ENCODE assay signal across 13 cellular contexts in the genomic region with DNA sequence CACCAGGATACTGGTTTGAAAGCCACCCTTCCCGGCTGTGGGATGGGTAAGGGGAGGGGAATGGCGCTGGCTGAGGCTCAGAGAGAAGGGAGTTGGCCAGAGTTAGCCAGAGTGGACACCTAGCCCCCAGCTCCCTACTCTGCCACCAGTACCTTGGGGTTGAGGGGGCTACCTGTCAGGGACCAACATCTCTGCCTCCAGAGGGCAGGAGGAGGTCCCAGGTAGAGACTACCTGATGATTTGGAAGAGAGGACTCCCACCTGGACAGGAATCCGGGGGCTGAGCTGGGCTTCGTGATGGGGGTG. TPM values are rescaled to one million over a fixed set of nuclear protein-coding genes. Genes with fewer than 3 reads are reported as not detected.
DNase-seq lines count a peak whose midpoint lies in the region; ATAC-seq, FAIRE-seq and TF ChIP-seq lines count a peak whose summit lies in the region.
"Had no signal": no experiment of that assay in that cellular context is flagged by ENCODE, and none has a peak within 500 bp of the region (broad histone marks: within the 10 kb centered on the region; RNA-seq: fewer than 3 reads in every experiment).

No MANE protein-coding gene starts in this region.

- CTCF ChIA-PET in Caco-2 (lab: Charles Lee) (interaction anchor here (2.3 to 6.0 kb wide), 2 partner anchors 8 to 14 kb away, joined by 6 to 55 read pairs; no protein-coding TSS in a partner anchor), endothelial cell of umbilical vein (lab: Charles Lee) (interaction anchor here (1.8 kb wide), 1 partner anchor 19 kb away, joined by 6 read pairs; no protein-coding TSS in a partner anchor)

- H2BK120ac ChIP-seq in trophoblast cell (ENCODE audit: insufficient read depth, low read length, poor library complexity), result no peak overlapping the region

- H3K4ac ChIP-seq in trophoblast cell (ENCODE audit: low read depth, low read length), result no peak overlapping the region

- FAIRE-seq in endothelial cell of umbilical vein (lab: Jason Lieb, UNC), result no peak

- no peaks in the 10 kb centered on the region for H4K20me1 ChIP-seq in endothelial cell of umbilical vein (replicated peaks; ENCODE audit: control insufficient read depth, extremely low read depth, insufficient read depth, low read length)

- H3K4me2 ChIP-seq in endothelial cell of umbilical vein (ENCODE audit: insufficient read depth, low read length) (peak overlapping the region; percentile 2), trophoblast cell (ENCODE audit: low read length) (no peak overlapping the region)

- peak overlapping the region; percentile 9 for H4K91ac ChIP-seq in trophoblast cell (ENCODE audit: low read depth, low read length)

- H4K12ac ChIP-seq in trophoblast cell (ENCODE audit: low read depth, low read length), result no peak overlapping the region

- no peak overlapping the region for H3K14ac ChIP-seq in trophoblast cell (ENCODE audit: low read length)

- peak overlapping the region; percentile 25 for H2BK12ac ChIP-seq in trophoblast cell (ENCODE audit: low read length)

- no peaks in the 10 kb centered on the region for H3K9me3 Mint-ChIP-seq in Caco-2 (ENCODE audit: unreplicated experiment)

- H4K8ac ChIP-seq in trophoblast cell (ENCODE audit: low read depth, low read length), result no peak overlapping the region

- no peak overlapping the region for H2BK5ac ChIP-seq in trophoblast cell (ENCODE audit: low read depth, low read length, poor library complexity)

- no peaks in the 10 kb centered on the region for H3K9me3 ChIP-seq in Caco-2
- no peaks in the 10 kb centered on the region for H3K9me3 ChIP-seq in SK-N-MC (ENCODE audit: low read depth, low read length)
- H3K9me3 ChIP-seq in endothelial cell of umbilical vein (replicated peaks; ENCODE audit: control insufficient read depth, insufficient read depth, low read length), result no peaks in the 10 kb centered on the region
- H3K9me3 ChIP-seq in trophoblast cell (ENCODE audit: insufficient read depth, low read depth, low read length), result peaks cover 3% of the 10 kb centered on the region
- no peaks in the 10 kb centered on the region for H3K9me3 ChIP-seq in upper lobe of right lung
- H3K9me3 ChIP-seq: thyroid gland had no signal

- dilution Hi-C loops in endothelial cell of umbilical vein (cut with MboI; ENCODE audit: extremely low pct_ligation_motif_present, low sequenced_read_pairs), result no loop called here

- H3K4me3 Mint-ChIP-seq in Caco-2 (ENCODE audit: unreplicated experiment), result peak overlapping the region; percentile 71
- H3K4me3 Mint-ChIP-seq: CD4-positive, CD25-positive, alpha-beta regulatory T cell had no signal

- peaks cover 72% of the 10 kb centered on the region for H3K4me1 ChIP-seq in Caco-2
- H3K4me1 ChIP-seq in endothelial cell of umbilical vein (ENCODE audit: control insufficient read depth, extremely low read depth, insufficient read depth, low read length), result peaks cover 12% of the 10 kb centered on the region
- peaks cover 23 to 33% of the 10 kb centered on the region in 2 experiments for H3K4me1 ChIP-seq in trophoblast cell (ENCODE audit: control insufficient read depth in 1 of 2, insufficient read depth in 2 of 2, low read length in 2 of 2)
- H3K4me1 ChIP-seq in upper lobe of right lung, result peaks cover 4% of the 10 kb centered on the region

- WGBS in trophoblast cell (ENCODE audit: extremely low coverage, insufficient coverage, insufficient read length), result no CpG with 5 or more reads among the region's 4 CpGs

- intact Hi-C loops in Caco-2 (cut with micrococcal nuclease; ENCODE audit: unreplicated experiment), result loop anchor here (1.0 kb wide), 1 partner anchor 13 kb away; no protein-coding TSS in a partner anchor
- intact Hi-C loops in endothelial cell of umbilical vein (cut with micrococcal nuclease), result no loop called here
- intact Hi-C loops in upper lobe of right lung (cut with DNase I), result no loop called here

- no peaks in the 10 kb centered on the region for H3K27me3 ChIP-seq in Caco-2 (replicated peaks; ENCODE audit: control insufficient read depth, insufficient read depth, low read length)
- H3K27me3 ChIP-seq in endothelial cell of umbilical vein (ENCODE audit: control insufficient read depth in 2 of 2, insufficient read depth in 2 of 2, low read length in 2 of 2), result no peaks in the 10 kb centered on the region
- peaks cover 5% of the 10 kb centered on the region for H3K27me3 ChIP-seq in trophoblast cell (ENCODE audit: insufficient read depth, low read length)
- peaks cover 5% of the 10 kb centered on the region for H3K27me3 ChIP-seq in upper lobe of right lung
- H3K27me3 ChIP-seq: thyroid gland had no signal

- no peak overlapping the region for H2AK5ac ChIP-seq in trophoblast cell (ENCODE audit: low read length)

- DNase-seq in Caco-2 (no peak), SK-N-MC (ENCODE audit: low read depth, low spot score) (no peak), endothelial cell of umbilical vein (ENCODE audit: low read depth, low spot score) (no peak), trophoblast cell (no peak), upper lobe of right lung (no peak), NCI-H2029 treated with DMSO at 0.1 percent for 48 hours (lab: John Stamatoyannopoulos, UW) (no peak)
- DNase-seq: amniotic stem cell, midbrain, NCI-H510A, posterior cingulate gyrus, thyroid gland had no signal

- peaks cover 37% of the 10 kb centered on the region for H3K4me1 Mint-ChIP-seq in Caco-2 (ENCODE audit: low read depth, unreplicated experiment)

- H3K9me1 ChIP-seq in endothelial cell of umbilical vein (replicated peaks; ENCODE audit: control insufficient read depth, extremely low read depth, insufficient read depth, low read length), result no peaks in the 10 kb centered on the region

- H3K23ac ChIP-seq in trophoblast cell (ENCODE audit: low read length), result no peak overlapping the region

- no peaks in the 10 kb centered on the region for H3K27me3 Mint-ChIP-seq in Caco-2 (ENCODE audit: insufficient read depth, unreplicated experiment)

- H3K27ac Mint-ChIP-seq in Caco-2 (ENCODE audit: unreplicated experiment), result peak overlapping the region; percentile 94
- H3K27ac Mint-ChIP-seq: CD4-positive, CD25-positive, alpha-beta regulatory T cell had no signal

- no peak overlapping the region for H2AFZ ChIP-seq in endothelial cell of umbilical vein (ENCODE audit: low read depth, low read length)
- H2AFZ ChIP-seq in trophoblast cell (ENCODE audit: insufficient read depth, low read length, poor library complexity), result no peak overlapping the region

- no peaks in the 10 kb centered on the region for H3K79me2 ChIP-seq in endothelial cell of umbilical vein (ENCODE audit: control insufficient read depth, insufficient read depth, low read length)
- H3K79me2 ChIP-seq in trophoblast cell (ENCODE audit: control insufficient read depth, insufficient read depth, low read length, poor library complexity), result peaks cover 2% of the 10 kb centered on the region

- H3K4me3 ChIP-seq in Caco-2 (ENCODE audit: low read depth, low read length) (peak overlapping the region; percentile 18; the same call in 1 of the 2 replicates), SK-N-MC (no peak overlapping the region), endothelial cell of umbilical vein (replicated peaks in 1 of 3; ENCODE audit: insufficient read depth in 1 of 3, low read depth in 1 of 3, low read length in 3 of 3) (no peak overlapping the region), trophoblast cell (ENCODE audit: low read depth, low read length) (no peak overlapping the region), upper lobe of right lung (no peak overlapping the region)
- H3K4me3 ChIP-seq: thyroid gland had no signal

- no peak overlapping the region for H3K18ac ChIP-seq in trophoblast cell (ENCODE audit: low read length)

- peaks cover 42% of the 10 kb centered on the region for H3K36me3 Mint-ChIP-seq in Caco-2 (ENCODE audit: insufficient read depth, unreplicated experiment)

- H3K79me1 ChIP-seq in trophoblast cell (ENCODE audit: low read length), result peaks cover 10% of the 10 kb centered on the region

- no peak for TF ChIP-seq POLR2A in endothelial cell of umbilical vein (IDR thresholded peaks at IDR 0.05; ENCODE audit: low read depth, low read length)

- TF ChIP-seq CTCF in Caco-2 (IDR thresholded peaks at IDR 0.05; ENCODE audit: insufficient read depth in 1 of 2, low read depth in 1 of 2, low read length in 1 of 2, severe bottlenecking in 1 of 2, unreplicated experiment in 1 of 2) (no peak), endothelial cell of umbilical vein (IDR thresholded peaks at IDR 0.05; ENCODE audit: extremely low read depth in 1 of 2, insufficient read depth in 1 of 2, low read depth in 1 of 2, low read length in 2 of 2) (no peak), upper lobe of right lung (IDR thresholded peaks at IDR 0.05) (no peak)

- no TSS peak for BruUV-seq in Caco-2 (replicated peaks; lab: Mats Ljungman, UMichigan)
- no TSS peak for BruUV-seq in endothelial cell of umbilical vein (replicated peaks; lab: Mats Ljungman, UMichigan)

- peak overlapping the region; percentile 73 for H3K27ac ChIP-seq in SK-N-MC
- no peak overlapping the region for H3K27ac ChIP-seq in endothelial cell of umbilical vein (ENCODE audit: insufficient read depth, low read depth, low read length)
- no peak overlapping the region for H3K27ac ChIP-seq in trophoblast cell (ENCODE audit: low read depth, low read length)
- H3K27ac ChIP-seq in upper lobe of right lung, result no peak overlapping the region
- H3K27ac ChIP-seq: thyroid gland had no signal

- POLR2A ChIA-PET in Caco-2 (lab: Charles Lee) (no interaction called here), endothelial cell of umbilical vein (lab: Charles Lee) (no interaction called here)

- no peaks in the 10 kb centered on the region; the same call in 1 of the 2 replicates for H3K36me3 ChIP-seq in Caco-2 (ENCODE audit: control insufficient read depth, insufficient read depth, low read length)
- no peaks in the 10 kb centered on the region for H3K36me3 ChIP-seq in SK-N-MC (ENCODE audit: insufficient read depth, low read length)
- no peaks in the 10 kb centered on the region for H3K36me3 ChIP-seq in endothelial cell of umbilical vein (ENCODE audit: control insufficient read depth in 2 of 2, extremely low read depth in 1 of 2, insufficient read depth in 2 of 2, low read length in 2 of 2)
- H3K36me3 ChIP-seq in trophoblast cell (ENCODE audit: control insufficient read depth in 1 of 2, insufficient read depth in 2 of 2, low read length in 2 of 2), result no peaks in the 10 kb centered on the region
- H3K36me3 ChIP-seq in upper lobe of right lung, result no peaks in the 10 kb centered on the region
- H3K36me3 ChIP-seq: thyroid gland had no signal

- ATAC-seq in HG02798 (IDR thresholded peaks at IDR 0.05; ENCODE audit: poor library complexity, unreplicated experiment) (no peak), upper lobe of right lung (no peak)

- H3K9ac ChIP-seq in SK-N-MC (ENCODE audit: insufficient read length) (no peak overlapping the region), endothelial cell of umbilical vein (replicated peaks; ENCODE audit: extremely low read depth, insufficient read depth, low read length) (no peak overlapping the region), trophoblast cell (ENCODE audit: low read length) (no peak overlapping the region)

RNA-seq across cellular contexts. Expression of a gene that starts 3.7 kb away (rescaled TPM):
- total RNA-seq in Caco-2 (2022) (165 and 169 TPM in 2 replicates), endothelial cell of umbilical vein (0.82 and 1.8 TPM in 2 replicates), upper lobe of right lung (62.6 TPM)
- 0.98 and 1.1 TPM in 2 replicates for polyA plus RNA-seq in endothelial cell of umbilical vein
- 0.49 and 0.62 TPM in 2 replicates for polyA plus RNA-seq in endothelial cell of umbilical vein (2011; cell fraction: cytosol; rRNA removed)
- polyA plus RNA-seq in endothelial cell of umbilical vein (2011; cell fraction: nucleus; rRNA removed), result 1.5 and 2.2 TPM in 2 replicates
- 0.72 and 2.0 TPM in 2 replicates for polyA plus RNA-seq in endothelial cell of umbilical vein (2012)
- polyA minus RNA-seq in endothelial cell of umbilical vein, result 1.3 and 1.5 TPM in 2 replicates
- 0.31 TPM for polyA minus RNA-seq in endothelial cell of umbilical vein (2011; cell fraction: cytosol; rRNA and poly(A)+ RNA removed)
- 0.63 and 1.0 TPM in 2 replicates for polyA minus RNA-seq in endothelial cell of umbilical vein (2011; cell fraction: nucleus; rRNA and poly(A)+ RNA removed)
- polyA plus RNA-seq in trophoblast cell (2013), result 9.8 and 10.4 TPM in 2 replicates

RNA-seq across cellular contexts. Expression of a gene that starts 36.3 kb away (rescaled TPM):
- total RNA-seq in Caco-2 (2022) (190 and 197 TPM in 2 replicates), endothelial cell of umbilical vein (139 and 140 TPM in 2 replicates), upper lobe of right lung (94.0 TPM)
- 534 and 632 TPM in 2 replicates for polyA plus RNA-seq in endothelial cell of umbilical vein
- polyA plus RNA-seq in endothelial cell of umbilical vein (2011; cell fraction: cytosol; rRNA removed), result 418 and 490 TPM in 2 replicates
- 98.0 and 104 TPM in 2 replicates for polyA plus RNA-seq in endothelial cell of umbilical vein (2011; cell fraction: nucleus; rRNA removed)
- 399 and 519 TPM in 2 replicates for polyA plus RNA-seq in endothelial cell of umbilical vein (2012)
- 266 and 269 TPM in 2 replicates for polyA minus RNA-seq in endothelial cell of umbilical vein
- polyA minus RNA-seq in endothelial cell of umbilical vein (2011; cell fraction: cytosol; rRNA and poly(A)+ RNA removed), result 112 TPM
- 47.6 and 56.5 TPM in 2 replicates for polyA minus RNA-seq in endothelial cell of umbilical vein (2011; cell fraction: nucleus; rRNA and poly(A)+ RNA removed)
- polyA plus RNA-seq in trophoblast cell (2013), result 246 and 256 TPM in 2 replicates

RNA-seq across cellular contexts. Expression of a gene that starts 36.6 kb away (rescaled TPM):
- total RNA-seq in Caco-2 (2022) (83.4 and 86.1 TPM in 2 replicates), endothelial cell of umbilical vein (57.9 and 60.5 TPM in 2 replicates), upper lobe of right lung (4.9 TPM)
- polyA plus RNA-seq in endothelial cell of umbilical vein, result 22.9 and 29.3 TPM in 2 replicates
- 38.3 and 46.5 TPM in 2 replicates for polyA plus RNA-seq in endothelial cell of umbilical vein (2011; cell fraction: cytosol; rRNA removed)
- polyA plus RNA-seq in endothelial cell of umbilical vein (2011; cell fraction: nucleus; rRNA removed), result 18.7 and 24.5 TPM in 2 replicates
- 28.8 and 51.8 TPM in 2 replicates for polyA plus RNA-seq in endothelial cell of umbilical vein (2012)
- 43.4 and 48.2 TPM in 2 replicates for polyA minus RNA-seq in endothelial cell of umbilical vein
- 96.6 TPM for polyA minus RNA-seq in endothelial cell of umbilical vein (2011; cell fraction: cytosol; rRNA and poly(A)+ RNA removed)
- polyA minus RNA-seq in endothelial cell of umbilical vein (2011; cell fraction: nucleus; rRNA and poly(A)+ RNA removed), result 16.6 TPM in 2 replicates
- 53.9 and 58.2 TPM in 2 replicates for polyA plus RNA-seq in trophoblast cell (2013)

Comparison
In these comparisons a context has a peak if more than half of its experiments do, and no peak if none do; other contexts are left out.
1. RNA of a gene that starts 3.7 kb away (total RNA-seq): 165 to 169 TPM in Caco-2 and 62.6 TPM in upper lobe of right lung (single experiment); 0.82 to 1.8 TPM in endothelial cell of umbilical vein; every median in the first group is over 10 times any median in the second.